In genomic region chr17:559699-560378, GRCh38 we compare ENCODE assay signal across 9 cellular contexts.
DNase-seq lines count a peak whose midpoint lies in the region; ATAC-seq and TF ChIP-seq lines count a peak whose summit lies in the region.
"Had no signal": no experiment of that assay in that cellular context is flagged by ENCODE, and none has a peak within 500 bp of the region (broad histone marks: within the 10 kb centered on the region; RNA-seq: fewer than 3 reads in every experiment).

No MANE protein-coding gene starts in this region.

- intact Hi-C loops in left ventricle myocardium inferior (cut with micrococcal nuclease) = no loop called here

- H3K9me3 Mint-ChIP-seq in stimulated activated effector memory CD8-positive, alpha-beta T cell treated with anti-CD3 and anti-CD28 coated beads, Interleukin-12 subunit alpha, Interleukin-12 subunit beta, amount 100 ng/mL, for 72 hours = no peaks in the 10 kb centered on the region

- H3K4me1 ChIP-seq in left ventricle myocardium inferior = peaks cover 58% of the 10 kb centered on the region
- H3K4me1 ChIP-seq in HAP-1 = no peaks in the 10 kb centered on the region

- DNase-seq in HFF-Myc (ENCODE audit: extremely low read depth, low read depth) (peak; percentile 44), left ventricle myocardium inferior (peak; percentile 28), HAP-1 (ENCODE audit: low spot score in 2 of 2) (no peak), HT-29 (ENCODE audit: low spot score) (no peak)
- no peak for DNase-seq in stimulated activated effector memory CD8-positive, alpha-beta T cell treated with anti-CD3 and anti-CD28 coated beads, Interleukin-12 subunit alpha, Interleukin-12 subunit beta, amount 100 ng/mL, for 72 hours (ENCODE audit: low spot score in 2 of 2)
- DNase-seq in activated CD4-positive, alpha-beta T cell treated with anti-CD3 and anti-CD28 coated beads, Interleukin-2, amount 50 U/mL, for 4 hours = no peak

- H3K9me3 ChIP-seq in left ventricle myocardium inferior (replicated peaks) (no peaks in the 10 kb centered on the region), HAP-1 (no peaks in the 10 kb centered on the region)

- in situ Hi-C loops in HAP-1 (cut with MboI; ENCODE audit: low sequenced_read_pairs) = no loop called here

- TF ChIP-seq CTCF in HFF-Myc (IDR thresholded peaks at IDR 0.05; ENCODE audit: low read depth, low read length, missing control alignments) = no peak
- TF ChIP-seq CTCF in left ventricle myocardium inferior (IDR thresholded peaks at IDR 0.05; ENCODE audit: borderline replicate concordance) = no peak

- H3K27me3 ChIP-seq in left ventricle myocardium inferior (ENCODE audit: low read depth) (no peaks in the 10 kb centered on the region), HAP-1 (ENCODE audit: low read depth) (no peaks in the 10 kb centered on the region)

- H3K4me3 Mint-ChIP-seq in stimulated activated effector memory CD8-positive, alpha-beta T cell treated with anti-CD3 and anti-CD28 coated beads, Interleukin-12 subunit alpha, Interleukin-12 subunit beta, amount 100 ng/mL, for 72 hours = no peak overlapping the region

- peaks cover 66% of the 10 kb centered on the region for H3K36me3 Mint-ChIP-seq in stimulated activated effector memory CD8-positive, alpha-beta T cell treated with anti-CD3 and anti-CD28 coated beads, Interleukin-12 subunit alpha, Interleukin-12 subunit beta, amount 100 ng/mL, for 72 hours

- peak overlapping the region; percentile 78 for H3K27ac Mint-ChIP-seq in stimulated activated effector memory CD8-positive, alpha-beta T cell treated with anti-CD3 and anti-CD28 coated beads, Interleukin-12 subunit alpha, Interleukin-12 subunit beta, amount 100 ng/mL, for 72 hours

- H3K4me3 ChIP-seq in HFF-Myc (replicated peaks; ENCODE audit: low read depth, low read length) = no peak overlapping the region
- H3K4me3 ChIP-seq in left ventricle myocardium inferior = no peak overlapping the region
- no peak overlapping the region for H3K4me3 ChIP-seq in HAP-1

- peaks cover 24% of the 10 kb centered on the region for H3K4me1 Mint-ChIP-seq in stimulated activated effector memory CD8-positive, alpha-beta T cell treated with anti-CD3 and anti-CD28 coated beads, Interleukin-12 subunit alpha, Interleukin-12 subunit beta, amount 100 ng/mL, for 72 hours

- peak; percentile 79 for ATAC-seq in stimulated activated effector memory CD8-positive, alpha-beta T cell treated with anti-CD3 and anti-CD28 coated beads, Interleukin-12 subunit alpha, Interleukin-12 subunit beta, amount 100 ng/mL, for 72 hours
- no peak for ATAC-seq in GM19351 (IDR thresholded peaks at IDR 0.05; ENCODE audit: unreplicated experiment)

- H3K36me3 ChIP-seq in left ventricle myocardium inferior (peaks cover 21% of the 10 kb centered on the region), HAP-1 (replicated peaks) (peaks cover 13% of the 10 kb centered on the region)

- peak overlapping the region; percentile 70 for H3K27ac ChIP-seq in angular gyrus (ENCODE audit: low read depth, low read length)
- H3K27ac ChIP-seq in left ventricle myocardium inferior (replicated peaks) = peak overlapping the region; percentile 90
- H3K27ac ChIP-seq: HL-60 had no signal

Comparison
In these comparisons a context has a peak if more than half of its experiments do, and no peak if none do; other contexts are left out.
1. DNase-seq: peak in HFF-Myc (single experiment) and left ventricle myocardium inferior (single experiment); none in stimulated activated effector memory CD8-positive, alpha-beta T cell treated with anti-CD3 and anti-CD28 coated beads, Interleukin-12 subunit alpha, Interleukin-12 subunit beta, amount 100 ng/mL, for 72 hours (0 of 2), HAP-1 (0 of 2), activated CD4-positive, alpha-beta T cell treated with anti-CD3 and anti-CD28 coated beads, Interleukin-2, amount 50 U/mL, for 4 hours (0 of 2) and HT-29 (single experiment).